Comparison of ENCODE assay signal across 20 cellular contexts in the genomic region with DNA sequence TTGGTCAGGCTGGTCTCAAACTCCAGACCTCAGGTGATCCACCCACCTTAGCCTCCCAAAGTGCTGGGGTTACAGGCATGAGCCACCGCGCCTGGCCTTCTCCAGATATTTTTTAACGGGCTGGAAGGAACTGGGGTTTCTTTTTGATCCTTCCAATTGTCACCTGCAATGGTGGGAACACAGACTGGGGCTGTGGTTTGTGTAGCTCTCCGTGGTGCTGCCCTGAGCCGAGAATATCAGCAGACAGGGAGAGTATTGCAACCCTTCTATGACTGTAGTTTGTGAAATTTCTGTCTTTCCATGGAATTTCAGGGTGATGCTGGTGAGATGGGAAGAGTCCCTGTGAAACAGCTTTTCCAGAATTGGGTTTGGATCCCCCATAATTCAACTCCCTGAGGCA.
DNase-seq lines count a peak whose midpoint lies in the region; ATAC-seq and TF ChIP-seq lines count a peak whose summit lies in the region.
"Had no signal": no experiment of that assay in that cellular context is flagged by ENCODE, and none has a peak within 500 bp of the region (broad histone marks: within the 10 kb centered on the region; RNA-seq: fewer than 3 reads in every experiment).

No MANE protein-coding gene starts in this region.

- H3K27ac ChIP-seq in GM23248 (no peak overlapping the region), right cardiac atrium (ENCODE audit: low read length) (no peak overlapping the region)
- H3K27ac ChIP-seq: lower lobe of right lung, neutrophil, prostate gland had no signal

- no peak overlapping the region for H3K4me3 Mint-ChIP-seq in WTC11
- H3K4me3 Mint-ChIP-seq: activated naive CD4-positive, alpha-beta T cell treated with anti-CD3 and anti-CD28 coated beads, Interleukin-2, amount 10 ng/mL, durations not matched to agents 7 days and 5 days; type B pancreatic cell had no signal

- H3K36me3 ChIP-seq in GM23248 (ENCODE audit: low read depth) = no peaks in the 10 kb centered on the region
- H3K36me3 ChIP-seq: lower lobe of right lung, neutrophil, prostate gland had no signal

- H3K4me3 ChIP-seq in GM23248 (no peak overlapping the region), right cardiac atrium (ENCODE audit: low read length) (no peak overlapping the region)
- H3K4me3 ChIP-seq: lower lobe of right lung, prostate gland, skin epidermis had no signal

- H3K9me3 Mint-ChIP-seq in WTC11 = no peaks in the 10 kb centered on the region
- H3K9me3 Mint-ChIP-seq: activated naive CD4-positive, alpha-beta T cell treated with anti-CD3 and anti-CD28 coated beads, Interleukin-2, amount 10 ng/mL, durations not matched to agents 7 days and 5 days; type B pancreatic cell had no signal

- in situ Hi-C loops in GM23248 (cut with MboI) = no loop called here

- no peaks in the 10 kb centered on the region for H3K9me2 ChIP-seq in GM23248 (ENCODE audit: insufficient read depth)

- H3K4me1 Mint-ChIP-seq in WTC11 = peaks cover 18% of the 10 kb centered on the region
- H3K4me1 Mint-ChIP-seq: activated naive CD4-positive, alpha-beta T cell treated with anti-CD3 and anti-CD28 coated beads, Interleukin-2, amount 10 ng/mL, durations not matched to agents 7 days and 5 days had no signal

- H3K79me2 ChIP-seq in GM23248 (ENCODE audit: insufficient read depth) = no peaks in the 10 kb centered on the region

- H3K4me2 ChIP-seq in GM23248 (ENCODE audit: unreplicated experiment) = no peak overlapping the region

- H3K27me3 ChIP-seq in GM23248 (replicated peaks; ENCODE audit: insufficient read depth) (no peaks in the 10 kb centered on the region; the same call in 1 of the 2 replicates), right cardiac atrium (ENCODE audit: control insufficient read depth, insufficient read depth) (no peaks in the 10 kb centered on the region)

- POLR2A ChIA-PET in WTC11 (lab: Charles Lee) = no interaction called here

- no peaks in the 10 kb centered on the region for H3K36me3 Mint-ChIP-seq in WTC11
- H3K36me3 Mint-ChIP-seq: activated naive CD4-positive, alpha-beta T cell treated with anti-CD3 and anti-CD28 coated beads, Interleukin-2, amount 10 ng/mL, durations not matched to agents 7 days and 5 days; type B pancreatic cell had no signal

- intact Hi-C loops in right cardiac atrium (cut with DNase I) = no loop called here

- 21 to 27% methylated on average over 5 of the region's 5 CpGs for WGBS in GM23248 (ENCODE audit: low coverage in 1 of 2, low lambda C conversion rate in 2 of 2, missing lambda C conversion rate in 2 of 2), 2 experiments
- 37% methylated on average over 5 of the region's 5 CpGs for WGBS in right cardiac atrium

- peak; percentile 47; the same call in 1 of the 2 replicates for ATAC-seq in WTC11
- ATAC-seq in HG02840 (IDR thresholded peaks at IDR 0.05; ENCODE audit: low FRiP score, unreplicated experiment) = no peak
- no peak for ATAC-seq in right cardiac atrium
- ATAC-seq: lower lobe of right lung had no signal

- TF ChIP-seq CTCF in WTC11 (IDR thresholded peaks at IDR 0.05) = no peak

- CTCF ChIA-PET in WTC11 (lab: Charles Lee) = interaction anchor here (0.7 to 1.7 kb wide), 5 partner anchors 12 to 367 kb away, joined by 3 to 5 read pairs (median 4); no protein-coding TSS in a partner anchor

- H3K9ac ChIP-seq in GM23248 = no peak overlapping the region

- peaks cover 4% of the 10 kb centered on the region for H3K27me3 Mint-ChIP-seq in WTC11 (ENCODE audit: low read depth)

- H2AFZ ChIP-seq in GM23248 = no peak overlapping the region

- H3K9me3 ChIP-seq in GM23248 (ENCODE audit: low read depth) (no peaks in the 10 kb centered on the region), right cardiac atrium (ENCODE audit: control insufficient read depth, low read length) (no peaks in the 10 kb centered on the region)
- H3K9me3 ChIP-seq: Caco-2, lower lobe of right lung, neutrophil, prostate gland had no signal

- H3K27ac Mint-ChIP-seq in WTC11 = no peak overlapping the region
- H3K27ac Mint-ChIP-seq: activated naive CD4-positive, alpha-beta T cell treated with anti-CD3 and anti-CD28 coated beads, Interleukin-2, amount 10 ng/mL, durations not matched to agents 7 days and 5 days; type B pancreatic cell had no signal

- no peaks in the 10 kb centered on the region for H4K20me1 ChIP-seq in GM23248 (ENCODE audit: insufficient read depth)

- no peaks in the 10 kb centered on the region for H3K4me1 ChIP-seq in GM23248 (ENCODE audit: insufficient read depth)
- no peaks in the 10 kb centered on the region for H3K4me1 ChIP-seq in right cardiac atrium (ENCODE audit: control insufficient read depth, insufficient read depth, low read length)
- H3K4me1 ChIP-seq: Caco-2, lower lobe of right lung, prostate gland had no signal

- no peaks in the 10 kb centered on the region for H3F3A ChIP-seq in GM23248 (ENCODE audit: insufficient read depth)

- peak; percentile 6 for DNase-seq in A172 (ENCODE audit: low spot score)
- peak; percentile 3 for DNase-seq in GM23248
- DNase-seq in WTC11 (ENCODE audit: low spot score) = peak; percentile 38
- peak; percentile 69 for DNase-seq in left kidney (ENCODE audit: low read depth, low spot score)
- DNase-seq in right cardiac atrium = no peak
- no peak for DNase-seq in stimulated activated CD4-positive, alpha-beta T cell treated with anti-CD3 and anti-CD28 coated beads, Interleukin-4, amount 100 ng/mL, for 1 hour
- DNase-seq in NCI-H2227 (lab: John Stamatoyannopoulos, UW; ENCODE audit: unreplicated experiment) = no peak
- DNase-seq: activated CD4-positive, alpha-beta T cell treated with anti-CD3 and anti-CD28 coated beads for 48 hours; activated naive CD4-positive, alpha-beta T cell treated with anti-CD3 and anti-CD28 coated beads, Interleukin-2, amount 10 ng/mL, durations not matched to agents 7 days and 5 days; C1 segment of cervical spinal cord; KBM-7; lower lobe of right lung; NCI-H146; NCI-H524 treated with DMSO at 0.1 percent for 48 hours had no signal

TF ChIP-seq in WTC11, 78 proteins besides CTCF, POLR2A, EP300 and RAD21:
- TF ChIP-seq ZNF512 (CRISPR knock-in tag; IDR thresholded peaks at IDR 0.05; ENCODE audit: borderline replicate concordance) (no peak), JAZF1 (CRISPR knock-in tag; IDR thresholded peaks at IDR 0.05) (no peak), JUN (CRISPR knock-in tag; IDR thresholded peaks at IDR 0.05) (0 out of 2 replicates have a peak, but pooled peaks have one; percentile 41)

Comparison
In these comparisons a context has a peak if more than half of its experiments do, and no peak if none do; other contexts are left out.
1. DNase-seq: peak in A172 (single experiment), GM23248 (single experiment), WTC11 (single experiment) and left kidney (single experiment); none in right cardiac atrium (0 of 3), stimulated activated CD4-positive, alpha-beta T cell treated with anti-CD3 and anti-CD28 coated beads, Interleukin-4, amount 100 ng/mL, for 1 hour (single experiment) and NCI-H2227 (single experiment).